1 cellular context compared by ENCODE assay signal in genomic region chr3:14646589-14647413, GRCh38.
TF ChIP-seq lines count a peak whose summit lies in the region.

No MANE protein-coding gene starts in this region.

TF ChIP-seq in HepG2, 621 proteins besides CTCF, POLR2A, EP300 and RAD21 (continued from another document):
- no peak for TF ChIP-seq ZNF280B (CRISPR knock-in tag; IDR thresholded peaks at IDR 0.05; ENCODE audit: borderline replicate concordance)
- no peak for TF ChIP-seq ZNF556 (CRISPR knock-in tag; IDR thresholded peaks at IDR 0.05; ENCODE audit: borderline replicate concordance)
- TF ChIP-seq NFIB (CRISPR knock-in tag; IDR thresholded peaks at IDR 0.05; ENCODE audit: borderline replicate concordance) = no peak
- no peak for TF ChIP-seq SKIL (CRISPR knock-in tag; IDR thresholded peaks at IDR 0.05; ENCODE audit: borderline replicate concordance)
- TF ChIP-seq PHF5A (CRISPR knock-in tag; IDR thresholded peaks at IDR 0.05; ENCODE audit: low read depth, unreplicated experiment) = no peak
- TF ChIP-seq ELF4 (CRISPR knock-in tag; IDR thresholded peaks at IDR 0.05; ENCODE audit: borderline replicate concordance) = no peak
- TF ChIP-seq NR2C2 (CRISPR knock-in tag; IDR thresholded peaks at IDR 0.05; ENCODE audit: borderline replicate concordance) = no peak
- TF ChIP-seq ZMYM3 (CRISPR knock-in tag; IDR thresholded peaks at IDR 0.05) = no peak
- no peak for TF ChIP-seq MAX (IDR thresholded peaks at IDR 0.05)
- TF ChIP-seq MED8 (CRISPR knock-in tag; IDR thresholded peaks at IDR 0.05; ENCODE audit: insufficient replicate concordance) = no peak
- no peak for TF ChIP-seq DR1 (CRISPR knock-in tag; IDR thresholded peaks at IDR 0.05)
- no peak for TF ChIP-seq MLXIP (CRISPR knock-in tag; IDR thresholded peaks at IDR 0.05; ENCODE audit: borderline replicate concordance)
